11 cellular contexts compared by ENCODE assay signal in genomic region chrX:85381602-85382001, GRCh38. TPM values are rescaled to one million over a fixed set of nuclear protein-coding genes. Genes with fewer than 3 reads are reported as not detected.
"Had no signal": no experiment of that assay in that cellular context is flagged by ENCODE, and none has a peak within 500 bp of the region (broad histone marks: within the 10 kb centered on the region; RNA-seq: fewer than 3 reads in every experiment).

No MANE protein-coding gene starts in this region.

- H3K36me3 ChIP-seq: HAP-1 had no signal

- H3K4me2 ChIP-seq: GM23338 had no signal

- H3K4me3 ChIP-seq: GM23248, GM23338, HAP-1 had no signal

- ATAC-seq: GM23338, HCT116 had no signal

- FAIRE-seq: H1, H54 had no signal

- H3K9me3 ChIP-seq: HAP-1 had no signal

- H3K27ac ChIP-seq: GM23248 had no signal

- H2AFZ ChIP-seq: GM23248, GM23338 had no signal

- DNase-seq: GM23248, GOT3, H7, H9, HCEC 1CT, HFFc6 had no signal

- H3K9ac ChIP-seq: GM23248 had no signal

RNA-seq across cellular contexts. Expression of gene POF1B, which starts 2.1 kb away (rescaled TPM):
- total RNA-seq: GM23248, H1, H7, H9, HFFc6 had no signal
- polyA plus RNA-seq: GM23248, H1 had no signal
